In the genomic region with DNA sequence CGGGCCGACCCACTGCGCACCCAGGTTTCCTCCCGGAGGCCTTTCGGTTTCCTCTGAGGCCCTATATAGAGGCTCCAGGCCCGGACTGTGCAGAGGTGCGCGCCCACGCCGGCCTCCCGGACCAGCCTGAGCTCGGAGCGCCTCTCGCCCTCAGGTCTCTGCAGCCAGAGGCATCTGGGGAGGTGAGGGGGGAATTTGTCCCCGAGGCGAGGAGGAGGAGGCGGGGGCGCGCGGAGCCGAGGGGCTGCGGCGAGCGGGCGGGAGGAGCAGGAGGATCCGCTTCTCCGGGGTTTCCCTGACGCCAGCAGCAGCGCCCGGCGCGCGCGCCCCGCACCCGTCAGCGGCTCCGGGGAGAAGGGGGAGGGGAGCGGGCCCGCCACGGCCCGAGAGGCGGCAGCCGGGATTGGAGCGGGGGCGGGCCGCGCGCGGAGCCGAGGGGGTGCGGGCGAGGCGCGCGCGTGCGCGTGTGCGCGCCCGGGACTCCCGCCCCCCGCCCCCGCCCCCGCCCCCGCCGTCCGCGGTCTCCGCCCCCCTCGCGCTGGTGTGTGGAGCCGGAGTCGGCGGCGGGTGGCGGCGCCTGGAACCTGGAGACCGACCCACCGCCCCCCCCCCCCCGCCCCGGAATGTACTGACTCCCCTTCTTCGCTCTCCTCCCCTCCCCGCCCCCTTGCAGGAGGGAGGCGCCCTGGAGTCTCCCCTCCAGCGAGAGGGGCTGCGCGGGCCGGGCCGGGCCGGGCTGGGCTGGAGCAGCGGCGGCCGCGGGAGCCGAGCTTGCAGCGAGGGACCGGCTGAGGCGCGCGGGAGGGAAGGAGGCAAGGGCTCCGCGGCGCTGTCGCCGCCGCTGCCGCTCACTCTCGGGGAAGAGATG, we compare ENCODE assay signal across 8 cellular contexts. TPM values are rescaled to one million over a fixed set of nuclear protein-coding genes. Genes with fewer than 3 reads are reported as not detected.
DNase-seq lines count a peak whose midpoint lies in the region; ATAC-seq and TF ChIP-seq lines count a peak whose summit lies in the region.

A gene with protein sequence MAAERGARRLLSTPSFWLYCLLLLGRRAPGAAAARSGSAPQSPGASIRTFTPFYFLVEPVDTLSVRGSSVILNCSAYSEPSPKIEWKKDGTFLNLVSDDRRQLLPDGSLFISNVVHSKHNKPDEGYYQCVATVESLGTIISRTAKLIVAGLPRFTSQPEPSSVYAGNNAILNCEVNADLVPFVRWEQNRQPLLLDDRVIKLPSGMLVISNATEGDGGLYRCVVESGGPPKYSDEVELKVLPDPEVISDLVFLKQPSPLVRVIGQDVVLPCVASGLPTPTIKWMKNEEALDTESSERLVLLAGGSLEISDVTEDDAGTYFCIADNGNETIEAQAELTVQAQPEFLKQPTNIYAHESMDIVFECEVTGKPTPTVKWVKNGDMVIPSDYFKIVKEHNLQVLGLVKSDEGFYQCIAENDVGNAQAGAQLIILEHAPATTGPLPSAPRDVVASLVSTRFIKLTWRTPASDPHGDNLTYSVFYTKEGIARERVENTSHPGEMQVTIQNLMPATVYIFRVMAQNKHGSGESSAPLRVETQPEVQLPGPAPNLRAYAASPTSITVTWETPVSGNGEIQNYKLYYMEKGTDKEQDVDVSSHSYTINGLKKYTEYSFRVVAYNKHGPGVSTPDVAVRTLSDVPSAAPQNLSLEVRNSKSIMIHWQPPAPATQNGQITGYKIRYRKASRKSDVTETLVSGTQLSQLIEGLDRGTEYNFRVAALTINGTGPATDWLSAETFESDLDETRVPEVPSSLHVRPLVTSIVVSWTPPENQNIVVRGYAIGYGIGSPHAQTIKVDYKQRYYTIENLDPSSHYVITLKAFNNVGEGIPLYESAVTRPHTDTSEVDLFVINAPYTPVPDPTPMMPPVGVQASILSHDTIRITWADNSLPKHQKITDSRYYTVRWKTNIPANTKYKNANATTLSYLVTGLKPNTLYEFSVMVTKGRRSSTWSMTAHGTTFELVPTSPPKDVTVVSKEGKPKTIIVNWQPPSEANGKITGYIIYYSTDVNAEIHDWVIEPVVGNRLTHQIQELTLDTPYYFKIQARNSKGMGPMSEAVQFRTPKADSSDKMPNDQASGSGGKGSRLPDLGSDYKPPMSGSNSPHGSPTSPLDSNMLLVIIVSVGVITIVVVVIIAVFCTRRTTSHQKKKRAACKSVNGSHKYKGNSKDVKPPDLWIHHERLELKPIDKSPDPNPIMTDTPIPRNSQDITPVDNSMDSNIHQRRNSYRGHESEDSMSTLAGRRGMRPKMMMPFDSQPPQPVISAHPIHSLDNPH (N-terminal part only) (plus strand): TSS at position 653 of the 868 bp plus-strand sequence. CDS start 213 bp downstream, at position 866.

- H3K9me3 ChIP-seq in OCI-LY1 (ENCODE audit: low read length), result no peaks in the 10 kb centered on the region

- peaks cover 8% of the 10 kb centered on the region for H3K4me1 ChIP-seq in OCI-LY1 (ENCODE audit: insufficient read depth, low read length, severe bottlenecking)

- TF ChIP-seq CTCF in AG10803 (conservative IDR thresholded peaks at IDR 0.05; ENCODE audit: low read length), result no peak
- no peak for TF ChIP-seq CTCF in OCI-LY1 (IDR thresholded peaks at IDR 0.05; ENCODE audit: low read length)

- no peaks in the 10 kb centered on the region for H3F3A ChIP-seq in OCI-LY1 (ENCODE audit: insufficient read depth, low read length)

- H3K9ac ChIP-seq in OCI-LY1 (ENCODE audit: low read length), result peak within 1 kb of the TSS; percentile 73

- no peak within 1 kb of the TSS for H3K27ac ChIP-seq in OCI-LY1 (ENCODE audit: low read depth, low read length, poor library complexity, severe bottlenecking)
- peak within 1 kb of the TSS; percentile 33 for H3K27ac ChIP-seq in epithelial cell of prostate

- H3K4me3 ChIP-seq in AG10803 (ENCODE audit: low read length), result peak within 1 kb of the TSS; percentile 73
- peak within 1 kb of the TSS; percentile 89 for H3K4me3 ChIP-seq in OCI-LY1 (ENCODE audit: low read depth, low read length, poor library complexity, severe bottlenecking)

- DNase-seq in AG10803 (ENCODE audit: low read depth), result peak; percentile 72
- peak; percentile 79 for DNase-seq in HT-29 (ENCODE audit: low spot score)
- peak; percentile 86 for DNase-seq in activated T-cell treated with anti-CD3 and anti-CD28 coated beads, Interleukin-2, amount 50 U/mL, for 1 hour
- no peak for DNase-seq in epithelial cell of prostate (ENCODE audit: low read depth, low spot score)
- peak; percentile 76 for DNase-seq in middle frontal gyrus (ENCODE audit: extremely low spot score, low spot score)
- peak; percentile 57 to 58 for DNase-seq in stimulated activated CD8-positive, alpha-beta memory T cell treated with anti-CD3 and anti-CD28 coated beads, Interleukin-15, amount 100 ng/mL, for 48 hours (ENCODE audit: low read depth in 2 of 2)

- H3K79me2 ChIP-seq in OCI-LY1 (ENCODE audit: insufficient read depth, low read length), result no peaks in the 10 kb centered on the region

- no peaks in the 10 kb centered on the region for H3K9me2 ChIP-seq in OCI-LY1 (ENCODE audit: low read depth, low read length)

- ATAC-seq in GM19397 (IDR thresholded peaks at IDR 0.05; ENCODE audit: unreplicated experiment), result peak; percentile 58

- H3K4me2 ChIP-seq in OCI-LY1 (ENCODE audit: low read length), result peak within 1 kb of the TSS; percentile 90

- no peaks in the 10 kb centered on the region for H3K27me3 ChIP-seq in OCI-LY1 (ENCODE audit: insufficient read depth, low read length)

- H2AFZ ChIP-seq in OCI-LY1 (ENCODE audit: low read length), result peak within 1 kb of the TSS; percentile 71; the same call in 1 of the 2 replicates

- H4K20me1 ChIP-seq in OCI-LY1 (ENCODE audit: insufficient read depth, low read length), result no peaks in the 10 kb centered on the region

- no peaks in the 10 kb centered on the region for H3K36me3 ChIP-seq in OCI-LY1 (ENCODE audit: insufficient read depth, low read length)

RNA-seq across cellular contexts. Expression of the gene that starts here (rescaled TPM):
- total RNA-seq in HT-29 (2014; rRNA removed; shearing (Covaris generic)), result 9.9 and 10.4 TPM in 2 replicates
